Comparison of ENCODE assay signal across 1 cellular context in the genomic region with DNA sequence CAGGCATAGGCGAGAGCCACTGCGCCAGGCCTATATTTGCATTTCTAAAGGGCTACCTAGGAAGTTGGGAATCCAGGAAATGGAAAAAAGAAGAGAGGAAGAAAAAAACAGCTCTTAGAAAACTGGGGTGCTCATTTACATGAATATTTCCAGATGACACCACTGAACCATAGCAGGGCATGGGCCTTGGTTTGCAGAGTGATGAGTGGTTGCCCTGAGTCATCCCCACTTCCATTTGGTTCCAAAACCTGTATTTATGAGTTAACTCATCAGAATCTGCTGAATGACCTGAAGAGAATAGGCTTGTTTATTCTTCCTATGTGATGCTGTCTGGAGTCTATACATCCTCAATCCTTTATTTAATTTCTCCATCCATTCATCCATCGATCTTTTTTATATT.
TF ChIP-seq lines count a peak whose summit lies in the region.

No MANE protein-coding gene starts in this region.

TF ChIP-seq in H1, 55 proteins besides CTCF, POLR2A, EP300 and RAD21:
- TF ChIP-seq CEBPB (IDR thresholded peaks at IDR 0.05; ENCODE audit: low read depth, low read length) (no peak), SP4 (IDR thresholded peaks at IDR 0.05; ENCODE audit: low read length) (no peak), RXRA (IDR thresholded peaks at IDR 0.05; ENCODE audit: insufficient read depth, low read depth, low read length) (no peak), MAFK (IDR thresholded peaks at IDR 0.05; ENCODE audit: low read depth, low read length) (no peak), BRCA1 (IDR thresholded peaks at IDR 0.05; ENCODE audit: low read depth, low read length) (no peak), NANOG (IDR thresholded peaks at IDR 0.05; ENCODE audit: insufficient read depth, low read depth, low read length, poor library complexity, severe bottlenecking) (no peak), TAF7 (optimal IDR thresholded peaks at IDR 0.05; ENCODE audit: borderline replicate concordance, low read depth, low read length) (no peak), CHD7 (IDR thresholded peaks at IDR 0.05; ENCODE audit: insufficient replicate concordance, low read length) (no peak)
TF ChIP-seq in H1: peak in this region for 0.
